8 cellular contexts compared by ENCODE assay signal in genomic region chr16:30010817-30011504, GRCh38. TPM values are rescaled to one million over a fixed set of nuclear protein-coding genes. Genes with fewer than 3 reads are reported as not detected.
DNase-seq lines count a peak whose midpoint lies in the region; ATAC-seq and TF ChIP-seq lines count a peak whose summit lies in the region.

TSS of gene DOC2A (minus strand) at chr16:30011027. CDS start at chr16:30010222, 805 bp downstream.

- no peak for ATAC-seq in HG02759 (IDR thresholded peaks at IDR 0.05; ENCODE audit: unreplicated experiment)

- H3K27ac Mint-ChIP-seq in neural crest cell (ENCODE audit: unreplicated experiment), result peak within 1 kb of the TSS; percentile 27

- TF ChIP-seq CTCF in cardiac muscle cell (IDR thresholded peaks at IDR 0.05; ENCODE audit: low read depth, low read length) (no peak), colonic mucosa (IDR thresholded peaks at IDR 0.05) (no peak), neural crest cell (conservative IDR thresholded peaks at IDR 0.05) (no peak)

- peak within 1 kb of the TSS; percentile 37 for H3K4me3 ChIP-seq in cardiac muscle cell
- H3K4me3 ChIP-seq in colonic mucosa, result peak within 1 kb of the TSS; percentile 41

- no peaks in the 10 kb centered on the region for H3K9me3 ChIP-seq in cardiac muscle cell (ENCODE audit: low read depth)
- H3K9me3 ChIP-seq in colonic mucosa, result no peaks in the 10 kb centered on the region

- intact Hi-C loops in cardiac septum (cut with DNase I) (no loop called here), colonic mucosa (cut with DNase I) (no loop called here)

- no peaks in the 10 kb centered on the region for H3K9me3 Mint-ChIP-seq in neural crest cell

- H3K27me3 Mint-ChIP-seq in neural crest cell (ENCODE audit: low read depth), result peaks cover 22% of the 10 kb centered on the region

- peak within 1 kb of the TSS in 1 of 2 donors; percentile 43 for H3K9ac ChIP-seq in colonic mucosa (ENCODE audit: low read depth in 2 of 2, low read length in 2 of 2)

- H3K27me3 ChIP-seq in cardiac muscle cell (peaks cover 36% of the 10 kb centered on the region), colonic mucosa (peaks cover 14% of the 10 kb centered on the region)

- H3K36me3 ChIP-seq in cardiac muscle cell (no peaks in the 10 kb centered on the region), colonic mucosa (no peaks in the 10 kb centered on the region)

- H3K4me1 Mint-ChIP-seq in neural crest cell, result peaks cover 5% of the 10 kb centered on the region

- DNase-seq in cardiac muscle cell (ENCODE audit: low read depth in 1 of 2, low spot score in 1 of 2), result peak in 1 of 2 donors; percentile 49
- DNase-seq in cardiac septum (ENCODE audit: low spot score), result no peak
- DNase-seq in RPMI8226, result peak; percentile 60
- no peak for DNase-seq in colonic mucosa
- peak; percentile 48 for DNase-seq in neural crest cell (ENCODE audit: low read depth, low spot score)
- DNase-seq in T-helper 9 cell, result no peak
- no peak for DNase-seq in Ammon's horn (ENCODE audit: low spot score)

- no peak within 1 kb of the TSS for H3K27ac ChIP-seq in cardiac muscle cell
- H3K27ac ChIP-seq in colonic mucosa, result no peak within 1 kb of the TSS

- H3K4me3 Mint-ChIP-seq in neural crest cell, result peak within 1 kb of the TSS; percentile 87

- H3K4me1 ChIP-seq in cardiac muscle cell (ENCODE audit: low read depth), result no peaks in the 10 kb centered on the region
- H3K4me1 ChIP-seq in colonic mucosa, result peaks cover 14% of the 10 kb centered on the region

- no peaks in the 10 kb centered on the region for H3K36me3 Mint-ChIP-seq in neural crest cell (ENCODE audit: low read depth)

RNA-seq across cellular contexts. Expression of gene DOC2A, which starts in this region (rescaled TPM):
- total RNA-seq in cardiac muscle cell, result 1.6 and 7.2 TPM in 2 replicates
- 3.3 and 6.9 TPM in 2 replicates for polyA plus RNA-seq in cardiac muscle cell
- total RNA-seq in cardiac septum, result 0.38 TPM
- total RNA-seq in colonic mucosa, result 10 to 100 TPM in 1 of 2 donors, 1 to 10 TPM in 1; 4.8 to 12.9 TPM
- 5.7 and 6.4 TPM in 2 replicates for total RNA-seq in neural crest cell

Comparison
In these comparisons a context has a peak if more than half of its experiments do, and no peak if none do; other contexts are left out.
1. DNase-seq: peak in RPMI8226 (single experiment) and neural crest cell (single experiment); none in cardiac septum (single experiment), colonic mucosa (single experiment), T-helper 9 cell (single experiment) and Ammon's horn (single experiment).